Comparison of ENCODE assay signal across 1 cellular context in the genomic region with DNA sequence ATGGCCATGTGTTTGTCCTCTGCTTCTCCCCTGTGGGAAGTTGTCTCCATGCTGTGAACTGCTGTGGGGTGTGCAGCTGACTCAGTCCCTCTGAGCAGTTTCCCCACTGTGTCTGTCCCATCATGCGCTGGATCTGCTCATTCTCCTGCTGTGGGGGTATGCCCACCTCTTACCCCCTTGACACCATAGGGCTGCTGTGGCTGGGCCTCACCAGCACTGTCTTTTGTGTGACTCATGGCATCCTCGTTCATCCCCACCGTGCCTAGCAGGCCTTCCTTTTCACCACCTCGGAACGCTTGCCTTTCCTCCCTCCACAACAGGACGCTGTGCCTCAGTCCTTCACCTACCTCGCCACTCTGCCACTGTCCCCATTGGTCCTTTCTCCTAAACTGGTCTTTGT.
TF ChIP-seq lines count a peak whose summit lies in the region.

No MANE protein-coding gene starts in this region.

TF ChIP-seq in GM12891, 5 proteins besides CTCF, POLR2A, EP300 and RAD21 (continued from another document):
- no peak for TF ChIP-seq TAF1 (IDR thresholded peaks at IDR 0.05; ENCODE audit: low read depth, low read length)
